In the genomic region with DNA sequence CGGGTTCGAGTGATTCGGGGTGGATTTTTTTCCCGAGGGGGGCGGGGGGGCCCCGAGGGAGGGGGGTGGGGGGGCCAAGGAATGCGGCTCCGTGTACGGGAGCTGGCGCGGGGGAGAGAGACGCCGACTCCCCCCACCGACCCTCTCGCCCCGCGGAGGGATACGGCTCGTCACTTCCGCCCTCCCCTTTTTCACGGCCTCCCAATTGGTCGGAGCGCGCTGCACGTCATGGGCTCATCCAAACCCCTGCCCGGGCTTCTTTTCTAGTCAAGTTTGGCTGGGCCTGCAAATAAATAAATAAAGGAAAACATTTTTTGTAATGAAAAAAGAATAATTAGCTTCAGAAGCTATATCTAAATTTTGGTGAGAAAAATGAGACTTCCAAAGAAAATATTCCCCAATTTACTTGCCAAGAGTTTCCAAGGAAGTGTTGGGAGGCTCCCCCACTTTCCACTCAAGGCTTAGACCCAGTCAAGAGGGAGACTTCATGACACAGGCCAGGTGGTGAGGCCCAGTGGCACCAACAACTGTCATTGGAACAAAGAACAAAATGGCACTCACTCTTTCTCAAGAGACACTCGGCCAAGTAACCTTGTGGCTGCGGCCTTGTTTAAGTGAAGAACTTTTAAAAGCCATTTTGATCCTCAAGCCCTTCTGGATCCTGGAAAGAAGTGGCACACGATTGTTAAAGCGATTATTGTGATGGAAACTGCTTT, we compare ENCODE assay signal across 8 cellular contexts.
DNase-seq lines count a peak whose midpoint lies in the region; ATAC-seq and TF ChIP-seq lines count a peak whose summit lies in the region.

A gene with protein sequence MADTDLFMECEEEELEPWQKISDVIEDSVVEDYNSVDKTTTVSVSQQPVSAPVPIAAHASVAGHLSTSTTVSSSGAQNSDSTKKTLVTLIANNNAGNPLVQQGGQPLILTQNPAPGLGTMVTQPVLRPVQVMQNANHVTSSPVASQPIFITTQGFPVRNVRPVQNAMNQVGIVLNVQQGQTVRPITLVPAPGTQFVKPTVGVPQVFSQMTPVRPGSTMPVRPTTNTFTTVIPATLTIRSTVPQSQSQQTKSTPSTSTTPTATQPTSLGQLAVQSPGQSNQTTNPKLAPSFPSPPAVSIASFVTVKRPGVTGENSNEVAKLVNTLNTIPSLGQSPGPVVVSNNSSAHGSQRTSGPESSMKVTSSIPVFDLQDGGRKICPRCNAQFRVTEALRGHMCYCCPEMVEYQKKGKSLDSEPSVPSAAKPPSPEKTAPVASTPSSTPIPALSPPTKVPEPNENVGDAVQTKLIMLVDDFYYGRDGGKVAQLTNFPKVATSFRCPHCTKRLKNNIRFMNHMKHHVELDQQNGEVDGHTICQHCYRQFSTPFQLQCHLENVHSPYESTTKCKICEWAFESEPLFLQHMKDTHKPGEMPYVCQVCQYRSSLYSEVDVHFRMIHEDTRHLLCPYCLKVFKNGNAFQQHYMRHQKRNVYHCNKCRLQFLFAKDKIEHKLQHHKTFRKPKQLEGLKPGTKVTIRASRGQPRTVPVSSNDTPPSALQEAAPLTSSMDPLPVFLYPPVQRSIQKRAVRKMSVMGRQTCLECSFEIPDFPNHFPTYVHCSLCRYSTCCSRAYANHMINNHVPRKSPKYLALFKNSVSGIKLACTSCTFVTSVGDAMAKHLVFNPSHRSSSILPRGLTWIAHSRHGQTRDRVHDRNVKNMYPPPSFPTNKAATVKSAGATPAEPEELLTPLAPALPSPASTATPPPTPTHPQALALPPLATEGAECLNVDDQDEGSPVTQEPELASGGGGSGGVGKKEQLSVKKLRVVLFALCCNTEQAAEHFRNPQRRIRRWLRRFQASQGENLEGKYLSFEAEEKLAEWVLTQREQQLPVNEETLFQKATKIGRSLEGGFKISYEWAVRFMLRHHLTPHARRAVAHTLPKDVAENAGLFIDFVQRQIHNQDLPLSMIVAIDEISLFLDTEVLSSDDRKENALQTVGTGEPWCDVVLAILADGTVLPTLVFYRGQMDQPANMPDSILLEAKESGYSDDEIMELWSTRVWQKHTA (N-terminal part only) (minus strand): TSS at position 164 of the 716 bp plus-strand sequence. CDS start 17,290 bp downstream, outside the sequence.

- peak; percentile 70 for ATAC-seq in HG03521 (IDR thresholded peaks at IDR 0.05; ENCODE audit: unreplicated experiment)

- DNase-seq in AG09319 (ENCODE audit: extremely low read depth, low read depth) (peak; percentile 98), GM19240 (ENCODE audit: insufficient read length, low spot score) (peak; percentile 88), NCI-H748 treated with DMSO at 0.1 percent for 48 hours (lab: John Stamatoyannopoulos, UW) (peak; percentile 78), dedifferentiated amniotic fluid mesenchymal stem cell (ENCODE audit: extremely low spot score) (peak; percentile 98), left kidney (ENCODE audit: low read depth, low spot score) (peak; percentile 98)
- peak; percentile 95 for DNase-seq in activated CD4-positive, alpha-beta T cell treated with anti-CD3 and anti-CD28 coated beads, Interleukin-2, amount 50 U/mL, for 1 hour
- peak; percentile 95 for DNase-seq in stimulated activated CD4-positive, alpha-beta T cell treated with anti-CD3 and anti-CD28 coated beads, Interleukin-1b, Interleukin-23, amount 100 ng/mL, for 48 hours

- TF ChIP-seq CTCF in AG09319 (IDR thresholded peaks at IDR 0.05; ENCODE audit: low read depth, low read length): no peak

Comparison
In these comparisons a context has a peak if more than half of its experiments do, and no peak if none do; other contexts are left out.
1. Peak in every context shown above with its lines: DNase-seq and ATAC-seq.